1 cellular context compared by ENCODE assay signal in the genomic region with DNA sequence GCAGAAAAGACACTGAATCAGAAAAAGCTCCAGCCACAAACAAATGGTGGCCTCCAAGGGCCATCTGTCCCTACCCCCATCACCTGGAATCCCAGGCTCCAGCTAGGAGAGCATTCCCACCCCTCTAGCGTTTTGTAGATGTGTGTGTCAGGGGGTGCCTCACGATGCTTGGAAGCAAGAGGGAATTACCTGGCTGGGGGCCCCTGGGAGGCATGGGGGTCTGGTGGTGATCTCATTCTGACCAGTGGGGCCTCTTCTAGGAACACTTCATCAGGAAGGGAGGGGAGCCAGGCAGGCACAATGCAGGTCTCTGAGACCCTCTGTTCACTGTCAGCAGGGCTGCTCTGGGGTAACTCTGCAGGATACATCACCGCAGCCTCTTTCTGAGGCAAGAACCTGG.
TF ChIP-seq lines count a peak whose summit lies in the region.

No MANE protein-coding gene starts in this region.

TF ChIP-seq in GM23338, 12 proteins besides CTCF, POLR2A, EP300 and RAD21:
- no peak for TF ChIP-seq ZNF114 (CRISPR knock-in tag; IDR thresholded peaks at IDR 0.05)
- no peak for TF ChIP-seq EZH2 (IDR thresholded peaks at IDR 0.05; ENCODE audit: low read depth, unreplicated experiment)
- TF ChIP-seq REST (IDR thresholded peaks at IDR 0.05; ENCODE audit: unreplicated experiment), result no peak
- TF ChIP-seq NANOG (IDR thresholded peaks at IDR 0.05; ENCODE audit: borderline replicate concordance), result no peak
- TF ChIP-seq ETS1 (IDR thresholded peaks at IDR 0.05), result no peak
- no peak for TF ChIP-seq JUNB (IDR thresholded peaks at IDR 0.05; ENCODE audit: unreplicated experiment)
